In the genomic region with DNA sequence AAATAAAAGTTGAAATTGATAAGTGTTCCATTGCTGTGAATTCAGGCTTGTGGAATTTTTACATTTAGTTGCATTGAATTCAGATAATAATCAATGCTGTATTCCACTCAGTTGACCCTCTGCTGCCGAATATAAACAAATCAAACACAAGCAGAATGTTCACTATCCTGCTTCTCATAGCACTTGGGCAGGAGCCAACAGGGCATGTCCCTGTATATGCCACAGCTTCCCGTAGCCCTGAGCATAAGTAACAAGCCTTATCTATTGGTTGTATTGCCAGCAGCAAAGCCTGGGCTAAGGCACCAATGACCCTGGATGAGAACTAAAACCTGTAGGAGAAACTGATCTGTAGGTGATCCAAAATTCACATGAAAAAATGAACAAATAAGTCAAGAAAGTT, we compare ENCODE assay signal across 19 cellular contexts.
"Had no signal": no experiment of that assay in that cellular context is flagged by ENCODE, and none has a peak within 500 bp of the region (broad histone marks: within the 10 kb centered on the region; RNA-seq: fewer than 3 reads in every experiment).

No MANE protein-coding gene starts in this region.

- H3K4me3 ChIP-seq: dorsolateral prefrontal cortex, esophagus muscularis mucosa, gastrocnemius medialis, thyroid gland, upper lobe of right lung had no signal

- DNase-seq: activated gamma-delta T cell treated with Interleukin-2 at 50 U/mL for 16 hours; activated T-cell treated with anti-CD3 and anti-CD28 coated beads, Interleukin-2, amount 50 U/mL, for 1 hour; aorta; brain microvascular endothelial cell; caudate nucleus; dorsolateral prefrontal cortex; effector memory CD8-positive, alpha-beta T cell; gastrocnemius medialis; hypothalamus; mesendoderm; naive B cell; nucleus accumbens; right cardiac atrium; stimulated activated CD4-positive, alpha-beta T cell treated with anti-CD3 and anti-CD28 coated beads, Interleukin-4, amount 100 ng/mL, for 24 hours; substantia nigra; T-helper 17 cell; thyroid gland; upper lobe of right lung had no signal
